24 cellular contexts compared by ENCODE assay signal in the genomic region with DNA sequence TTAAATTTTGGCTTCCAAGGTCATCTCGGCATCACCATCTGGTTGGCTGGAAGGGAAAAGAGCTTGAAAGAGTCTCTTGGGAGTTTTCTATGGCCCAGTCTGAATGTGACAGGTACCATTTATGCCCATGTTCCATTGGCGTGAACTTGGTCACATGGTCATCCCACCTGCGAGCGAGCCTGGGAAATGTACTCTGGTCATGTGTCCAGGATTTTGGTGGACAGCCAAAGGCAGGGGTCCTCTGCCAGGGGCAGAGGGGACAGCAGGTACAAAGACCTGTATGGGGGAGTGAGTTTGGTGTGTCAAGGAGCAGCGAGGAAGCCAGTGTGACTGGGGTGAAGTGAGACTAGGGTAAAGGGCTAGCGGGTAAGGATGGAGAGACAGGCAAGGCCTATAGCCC.
DNase-seq lines count a peak whose midpoint lies in the region; ATAC-seq, FAIRE-seq and TF ChIP-seq lines count a peak whose summit lies in the region.
"Had no signal": no experiment of that assay in that cellular context is flagged by ENCODE, and none has a peak within 500 bp of the region (broad histone marks: within the 10 kb centered on the region; RNA-seq: fewer than 3 reads in every experiment).

No MANE protein-coding gene starts in this region.

- POLR2A ChIA-PET in activated CD8-positive, alpha-beta T cell treated with anti-CD3 and anti-CD28 coated beads, Interleukin-2, amount 10 ng/mL, durations not matched to agents 7 days and 5 days (lab: Charles Lee): no interaction called here

- no peak for FAIRE-seq in HTR-8/SVneo (lab: Jason Lieb, UNC)
- FAIRE-seq: A204.1, G401.6, GM12892, H1 had no signal

- H3K36me3 Mint-ChIP-seq in osteocyte (ENCODE audit: unreplicated experiment): no peaks in the 10 kb centered on the region
- H3K36me3 Mint-ChIP-seq in activated CD8-positive, alpha-beta T cell treated with anti-CD3 and anti-CD28 coated beads, Interleukin-2, amount 10 ng/mL, durations not matched to agents 7 days and 5 days (ENCODE audit: low read depth): no peaks in the 10 kb centered on the region
- H3K36me3 Mint-ChIP-seq: CD4-positive, CD25-positive, alpha-beta regulatory T cell; CD8-positive, alpha-beta T cell had no signal

- CTCF ChIA-PET in activated CD8-positive, alpha-beta T cell treated with anti-CD3 and anti-CD28 coated beads, Interleukin-2, amount 10 ng/mL, durations not matched to agents 7 days and 5 days (lab: Charles Lee): interaction anchor here (1.0 kb wide), 1 partner anchor 25 kb away, joined by 3 read pairs; no protein-coding TSS in a partner anchor

- no peak overlapping the region for H3K9ac ChIP-seq in colonic mucosa (ENCODE audit: low read depth in 2 of 2, low read length in 2 of 2)
- H3K9ac ChIP-seq: BLaER1, GM23248 had no signal

- H3K27me3 ChIP-seq in right atrium auricular region: no peaks in the 10 kb centered on the region
- H3K27me3 ChIP-seq in colonic mucosa: no peaks in the 10 kb centered on the region
- H3K27me3 ChIP-seq: BLaER1 had no signal

- H3K27me3 Mint-ChIP-seq in osteocyte (ENCODE audit: unreplicated experiment): peaks cover 3% of the 10 kb centered on the region
- peaks cover 7% of the 10 kb centered on the region for H3K27me3 Mint-ChIP-seq in activated CD8-positive, alpha-beta T cell treated with anti-CD3 and anti-CD28 coated beads, Interleukin-2, amount 10 ng/mL, durations not matched to agents 7 days and 5 days (ENCODE audit: low read depth)
- H3K27me3 Mint-ChIP-seq: CD4-positive, CD25-positive, alpha-beta regulatory T cell had no signal

- no peaks in the 10 kb centered on the region for H3K9me3 ChIP-seq in right atrium auricular region
- H3K9me3 ChIP-seq in colonic mucosa: no peaks in the 10 kb centered on the region
- H3K9me3 ChIP-seq: BLaER1, Caco-2 had no signal

- no peak overlapping the region for H3K27ac Mint-ChIP-seq in osteocyte (ENCODE audit: unreplicated experiment)
- no peak overlapping the region for H3K27ac Mint-ChIP-seq in activated CD8-positive, alpha-beta T cell treated with anti-CD3 and anti-CD28 coated beads, Interleukin-2, amount 10 ng/mL, durations not matched to agents 7 days and 5 days
- H3K27ac Mint-ChIP-seq: B cell; CD4-positive, CD25-positive, alpha-beta regulatory T cell; CD8-positive, alpha-beta T cell had no signal

- no peaks in the 10 kb centered on the region for H3K9me3 Mint-ChIP-seq in osteocyte (ENCODE audit: unreplicated experiment)
- H3K9me3 Mint-ChIP-seq in activated CD8-positive, alpha-beta T cell treated with anti-CD3 and anti-CD28 coated beads, Interleukin-2, amount 10 ng/mL, durations not matched to agents 7 days and 5 days (ENCODE audit: insufficient read depth): no peaks in the 10 kb centered on the region
- H3K9me3 Mint-ChIP-seq: CD8-positive, alpha-beta T cell had no signal

- DNase-seq in activated CD8-positive, alpha-beta memory T cell treated with anti-CD3 and anti-CD28 coated beads for 24 hours: peak; percentile 19
- no peak for DNase-seq in activated CD8-positive, alpha-beta memory T cell treated with anti-CD3 and anti-CD28 coated beads, Interleukin-2, amount 50 U/mL, for 4 hours
- DNase-seq in right atrium auricular region (ENCODE audit: low spot score): peak; percentile 32
- no peak for DNase-seq in Right ventricle myocardium superior
- peak; percentile 63 for DNase-seq in osteocyte (ENCODE audit: extremely low spot score, unreplicated experiment)
- DNase-seq in HTR-8/SVneo (ENCODE audit: insufficient read length, low spot score): no peak
- no peak for DNase-seq in colonic mucosa
- no peak for DNase-seq in activated CD8-positive, alpha-beta T cell treated with anti-CD3 and anti-CD28 coated beads, Interleukin-2, amount 10 ng/mL, durations not matched to agents 7 days and 5 days
- DNase-seq: Caco-2; CD4-positive, CD25-positive, alpha-beta regulatory T cell; CD8-positive, alpha-beta T cell; DMS153; DND-41; GM23248; H7 had no signal

- no peaks in the 10 kb centered on the region for H3K36me3 ChIP-seq in right atrium auricular region
- H3K36me3 ChIP-seq in colonic mucosa: no peaks in the 10 kb centered on the region
- H3K36me3 ChIP-seq: BLaER1 had no signal

- no peaks in the 10 kb centered on the region for H3K4me1 ChIP-seq in right atrium auricular region
- H3K4me1 ChIP-seq in colonic mucosa: no peaks in the 10 kb centered on the region
- H3K4me1 ChIP-seq: BLaER1, Caco-2 had no signal

- no peak overlapping the region for H3K4me3 Mint-ChIP-seq in osteocyte (ENCODE audit: unreplicated experiment)
- H3K4me3 Mint-ChIP-seq in activated CD8-positive, alpha-beta T cell treated with anti-CD3 and anti-CD28 coated beads, Interleukin-2, amount 10 ng/mL, durations not matched to agents 7 days and 5 days: no peak overlapping the region
- H3K4me3 Mint-ChIP-seq: B cell; CD4-positive, CD25-positive, alpha-beta regulatory T cell; CD8-positive, alpha-beta T cell had no signal

- H3K4me3 ChIP-seq in right atrium auricular region (no peak overlapping the region), colonic mucosa (no peak overlapping the region)
- H3K4me3 ChIP-seq: BLaER1, GM23248 had no signal

- ATAC-seq in Right ventricle myocardium superior (ENCODE audit: poor library complexity): no peak
- ATAC-seq in activated CD8-positive, alpha-beta T cell treated with anti-CD3 and anti-CD28 coated beads, Interleukin-2, amount 10 ng/mL, durations not matched to agents 7 days and 5 days: no peak
- ATAC-seq: CD8-positive, alpha-beta T cell; HCT116 had no signal

- no peaks in the 10 kb centered on the region for H3K4me1 Mint-ChIP-seq in osteocyte (ENCODE audit: unreplicated experiment)
- no peaks in the 10 kb centered on the region for H3K4me1 Mint-ChIP-seq in activated CD8-positive, alpha-beta T cell treated with anti-CD3 and anti-CD28 coated beads, Interleukin-2, amount 10 ng/mL, durations not matched to agents 7 days and 5 days (ENCODE audit: low read depth)
- H3K4me1 Mint-ChIP-seq: B cell; CD4-positive, CD25-positive, alpha-beta regulatory T cell had no signal

- intact Hi-C loops in Right ventricle myocardium superior (cut with DNase I) (no loop called here), colonic mucosa (cut with DNase I) (no loop called here)

- H3K27ac ChIP-seq in right atrium auricular region (no peak overlapping the region), colonic mucosa (no peak overlapping the region)
- H3K27ac ChIP-seq: 22Rv1, BLaER1, C4-2B, GM23248 had no signal

- TF ChIP-seq CTCF in right atrium auricular region (IDR thresholded peaks at IDR 0.05): no peak
- no peak for TF ChIP-seq CTCF in osteocyte (IDR thresholded peaks at IDR 0.05)
- TF ChIP-seq CTCF in colonic mucosa (IDR thresholded peaks at IDR 0.05): no peak

Comparison
In these comparisons a context has a peak if more than half of its experiments do, and no peak if none do; other contexts are left out.
1. DNase-seq: peak in activated CD8-positive, alpha-beta memory T cell treated with anti-CD3 and anti-CD28 coated beads for 24 hours (single experiment), right atrium auricular region (single experiment) and osteocyte (single experiment); none in activated CD8-positive, alpha-beta memory T cell treated with anti-CD3 and anti-CD28 coated beads, Interleukin-2, amount 50 U/mL, for 4 hours (single experiment), Right ventricle myocardium superior (single experiment), HTR-8/SVneo (single experiment), colonic mucosa (single experiment) and activated CD8-positive, alpha-beta T cell treated with anti-CD3 and anti-CD28 coated beads, Interleukin-2, amount 10 ng/mL, durations not matched to agents 7 days and 5 days (single experiment).